Comparison of ENCODE assay signal across 23 cellular contexts in the genomic region with DNA sequence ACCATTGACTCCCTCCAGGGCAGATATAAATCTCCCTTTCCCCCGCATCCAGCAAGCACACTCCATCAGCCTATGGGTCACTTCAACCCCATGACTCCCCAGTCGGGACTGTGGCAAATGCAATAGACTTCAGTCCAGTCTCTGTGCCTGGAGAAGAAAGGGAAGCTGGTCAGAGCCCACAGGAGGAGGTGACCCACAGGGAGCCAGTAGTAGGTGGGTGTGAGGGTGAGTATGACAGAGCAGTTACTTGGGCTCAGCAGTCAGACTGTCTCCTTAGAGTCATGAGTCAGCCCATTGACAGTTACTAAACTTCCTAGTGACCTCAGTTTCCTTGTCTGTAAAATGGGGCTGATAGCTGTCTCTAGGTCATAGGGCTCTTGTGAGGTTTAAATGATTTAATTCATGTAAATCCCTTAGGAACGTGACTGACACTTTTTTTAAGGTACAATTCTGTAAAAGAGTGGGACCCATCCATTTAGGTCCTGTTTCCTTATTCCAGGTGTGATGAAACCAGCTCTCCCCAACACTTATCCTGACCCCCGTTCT. TPM values are rescaled to one million over a fixed set of nuclear protein-coding genes. Genes with fewer than 3 reads are reported as not detected.
DNase-seq lines count a peak whose midpoint lies in the region; ATAC-seq, FAIRE-seq and TF ChIP-seq lines count a peak whose summit lies in the region.
"Had no signal": no experiment of that assay in that cellular context is flagged by ENCODE, and none has a peak within 500 bp of the region (broad histone marks: within the 10 kb centered on the region; RNA-seq: fewer than 3 reads in every experiment).

No MANE protein-coding gene starts in this region.

- no peak overlapping the region for H3K9ac ChIP-seq in GM23248
- H3K9ac ChIP-seq in H1 (replicated peaks in 1 of 4; ENCODE audit: extremely low read depth in 1 of 4, low read depth in 3 of 4, low read length in 3 of 4): no peak overlapping the region

- WGBS in GM23248 (ENCODE audit: low coverage in 1 of 2, low lambda C conversion rate in 2 of 2, missing lambda C conversion rate in 2 of 2), 2 experiments: 37 to 39% methylated on average over 4 of the region's 4 CpGs
- WGBS in H1 (ENCODE audit: extremely low coverage in 1 of 2, insufficient coverage in 1 of 2, insufficient read length in 1 of 2, insufficient replicate concordance in 2 of 2, low coverage in 1 of 2, low lambda C conversion rate in 2 of 2, missing lambda C conversion rate in 1 of 2), 2 experiments: 88% methylated on average over 4 of the region's 4 CpGs; no CpG with 5 or more reads in 1 of the 2 experiments

- no peak for TF ChIP-seq EP300 in H1 (IDR thresholded peaks at IDR 0.05; ENCODE audit: borderline replicate concordance in 1 of 2, low read depth in 2 of 2, low read length in 2 of 2)

- no peak overlapping the region for H2AFZ ChIP-seq in GM23248
- H2AFZ ChIP-seq in H1 (ENCODE audit: low read length): no peak overlapping the region
- H2AFZ ChIP-seq: GM23338, PC-9 had no signal

- H3K27ac Mint-ChIP-seq in CD4-positive, alpha-beta T cell: no peak overlapping the region
- H3K27ac Mint-ChIP-seq: GM23338 had no signal

- no peaks in the 10 kb centered on the region for H3K9me3 Mint-ChIP-seq in CD4-positive, alpha-beta T cell
- H3K9me3 Mint-ChIP-seq: GM23338 had no signal

- H3K27me3 ChIP-seq in CD4-positive, alpha-beta T cell (ENCODE audit: control insufficient read depth, insufficient read depth, low read length): peaks cover 4% of the 10 kb centered on the region
- H3K27me3 ChIP-seq in GM23248 (replicated peaks; ENCODE audit: insufficient read depth) (peaks cover 6% of the 10 kb centered on the region; the same call in 1 of the 2 replicates), H1 (replicated peaks in 1 of 4; ENCODE audit: control insufficient read depth in 3 of 4, extremely low read depth in 1 of 4, insufficient read depth in 3 of 4, low read length in 3 of 4) (peaks cover 0 to 7% (median 4%) of the 10 kb centered on the region in 4 experiments; a peak in 4 of 7 replicates)

- 0 out of 2 replicates have a peak overlapping the region, but pooled peaks have one; percentile 65 for H2BK15ac ChIP-seq in H1 (ENCODE audit: low read length)

- H2BK120ac ChIP-seq in H1 (replicated peaks; ENCODE audit: low read depth, low read length): no peak overlapping the region

- peak overlapping the region; percentile 18 for H3K4me3 Mint-ChIP-seq in CD4-positive, alpha-beta T cell
- H3K4me3 Mint-ChIP-seq: GM23338 had no signal

- H4K5ac ChIP-seq in H1 (ENCODE audit: insufficient read length, low read depth, low read length): no peak overlapping the region

- peaks cover 20% of the 10 kb centered on the region for H3K27me3 Mint-ChIP-seq in CD4-positive, alpha-beta T cell

- H3K79me1 ChIP-seq in H1 (ENCODE audit: low read depth, low read length): no peaks in the 10 kb centered on the region

- H3K4me2 ChIP-seq in GM23248 (ENCODE audit: unreplicated experiment) (no peak overlapping the region), H1 (ENCODE audit: insufficient read depth in 1 of 2, low read depth in 2 of 2, low read length in 2 of 2) (no peak overlapping the region)
- H3K4me2 ChIP-seq: GM23338, PC-9 had no signal

- H3K36me3 Mint-ChIP-seq in CD4-positive, alpha-beta T cell (ENCODE audit: low read depth): no peaks in the 10 kb centered on the region

- FAIRE-seq in H1 (lab: Jason Lieb, UNC): no peak
- FAIRE-seq: GM19239 had no signal

- no peaks in the 10 kb centered on the region for H3K9me2 ChIP-seq in GM23248 (ENCODE audit: insufficient read depth)

- H3K18ac ChIP-seq in H1 (ENCODE audit: extremely low read depth, low read length): no peak overlapping the region

- in situ Hi-C loops in GM23248 (cut with MboI): no loop called here
- in situ Hi-C loops in GM13977 (cut with MboI; ENCODE audit: low pct_unique_long_range_greater_than_20kb, low sequenced_read_pairs, unreplicated experiment): no loop called here

- no peak overlapping the region for H2BK5ac ChIP-seq in H1 (ENCODE audit: low read depth, low read length)

- peaks cover 8% of the 10 kb centered on the region; the same call in 1 of the 2 replicates for H3K23me2 ChIP-seq in H1 (ENCODE audit: low read depth, low read length)

- no peaks in the 10 kb centered on the region for H3K36me3 ChIP-seq in GM23248 (ENCODE audit: low read depth)
- no peaks in the 10 kb centered on the region for H3K36me3 ChIP-seq in H1 (ENCODE audit: control insufficient read depth in 2 of 4, insufficient read depth in 4 of 4, low read length in 3 of 4)

- TF ChIP-seq CTCF in CD4-positive, alpha-beta T cell (IDR thresholded peaks at IDR 0.05): no peak
- TF ChIP-seq CTCF in H1 (IDR thresholded peaks at IDR 0.05; ENCODE audit: control extremely low read depth in 1 of 3, insufficient read depth in 1 of 3, low read depth in 1 of 3, low read length in 3 of 3): no peak
- TF ChIP-seq CTCF in GM13977 (IDR thresholded peaks at IDR 0.05; ENCODE audit: extremely low read depth, insufficient read depth, missing control alignments): no peak

- no peak overlapping the region for H3K14ac ChIP-seq in H1 (ENCODE audit: insufficient read length)

- H3K56ac ChIP-seq in H1 (replicated peaks; ENCODE audit: insufficient read length, low read depth, low read length): no peak overlapping the region

- no peak for TF ChIP-seq RAD21 in H1 (IDR thresholded peaks at IDR 0.05 in 1 of 2, conservative IDR thresholded peaks at IDR 0.05 in 1 of 2; ENCODE audit: low read depth in 2 of 2, low read length in 2 of 2)

- no peak overlapping the region for H2BK12ac ChIP-seq in H1 (ENCODE audit: low read depth, low read length)

- no peak for TF ChIP-seq POLR2A in H1 (IDR thresholded peaks at IDR 0.05; ENCODE audit: control extremely low read depth in 1 of 2, low read depth in 2 of 2, low read length in 2 of 2)

- no peak overlapping the region for H3K4ac ChIP-seq in H1 (replicated peaks; ENCODE audit: insufficient read length, low read depth, low read length)

- H3F3A ChIP-seq in GM23248 (ENCODE audit: insufficient read depth): no peaks in the 10 kb centered on the region

- H3K4me1 ChIP-seq in GM23248 (ENCODE audit: insufficient read depth) (no peaks in the 10 kb centered on the region), H1 (replicated peaks in 1 of 4; ENCODE audit: control insufficient read depth in 3 of 4, insufficient read depth in 4 of 4, low read length in 3 of 4) (peaks cover 0 to 2% (median 0%) of the 10 kb centered on the region in 4 experiments; a peak in 3 of 7 replicates)

- H3K4me3 ChIP-seq in GM23248: no peak overlapping the region
- no peak overlapping the region for H3K4me3 ChIP-seq in H1 (ENCODE audit: extremely low read depth in 1 of 4, insufficient read depth in 2 of 4, low read depth in 3 of 4, low read length in 4 of 4)
- H3K4me3 ChIP-seq: GM23338, PC-9 had no signal

- POLR2A ChIA-PET in CD4-positive, alpha-beta T cell (lab: Charles Lee): no interaction called here
- POLR2A ChIA-PET in H1 (lab: Charles Lee; ENCODE audit: partially characterized antibody): no interaction called here

- no peak overlapping the region for H3K23ac ChIP-seq in H1 (ENCODE audit: insufficient read length)

- H4K91ac ChIP-seq in H1 (replicated peaks; ENCODE audit: insufficient read length, low read length): no peak overlapping the region

- H2AK5ac ChIP-seq in H1 (ENCODE audit: low read depth, low read length): no peak overlapping the region

- H3K4me1 Mint-ChIP-seq in CD4-positive, alpha-beta T cell (ENCODE audit: low read depth): no peaks in the 10 kb centered on the region
- H3K4me1 Mint-ChIP-seq: GM23338 had no signal

- H3K9me3 ChIP-seq in CD4-positive, alpha-beta T cell (ENCODE audit: control insufficient read depth, low read length): no peaks in the 10 kb centered on the region
- H3K9me3 ChIP-seq in GM23248 (ENCODE audit: low read depth): no peaks in the 10 kb centered on the region
- no peaks in the 10 kb centered on the region for H3K9me3 ChIP-seq in H1 (ENCODE audit: insufficient read depth in 2 of 2, low read depth in 1 of 2, low read length in 1 of 2)

- no peak overlapping the region for H2BK20ac ChIP-seq in H1 (ENCODE audit: low read length)

- CTCF ChIA-PET in CD4-positive, alpha-beta T cell (lab: Charles Lee): no interaction called here
- CTCF ChIA-PET in H1 (lab: Charles Lee; ENCODE audit: partially characterized antibody): no interaction called here

- H3K79me2 ChIP-seq in GM23248 (ENCODE audit: insufficient read depth) (no peaks in the 10 kb centered on the region), H1 (ENCODE audit: control insufficient read depth in 1 of 2, insufficient read depth in 2 of 2, low read length in 2 of 2) (no peaks in the 10 kb centered on the region)

- no peak overlapping the region for H4K8ac ChIP-seq in H1 (ENCODE audit: extremely low read depth, insufficient read depth, low read length)

- no peak for DNase-seq in CD4-positive, alpha-beta T cell
- peak; percentile 8 for DNase-seq in GM23248
- peak; percentile 21 for DNase-seq in RKO (ENCODE audit: low spot score)
- DNase-seq in H1 (ENCODE audit: low read depth in 1 of 2, low spot score in 2 of 2): no peak
- DNase-seq in GM13977 (ENCODE audit: low spot score): no peak
- no peak for DNase-seq in AML-193 (lab: John Stamatoyannopoulos, UW)
- DNase-seq: ACHN, COR-L47, DMS 273 treated with DMSO at 0.1 percent for 48 hours, DND-41, GDM1, KG1, NCI-H1048, NCI-H1436, NCI-H1930, NCI-H345, NCI-H524 treated with DMSO at 0.1 percent for 48 hours, PC-9 had no signal

- H4K20me1 ChIP-seq in GM23248 (ENCODE audit: insufficient read depth) (no peaks in the 10 kb centered on the region), H1 (replicated peaks in 1 of 2; ENCODE audit: control insufficient read depth in 1 of 2, insufficient read depth in 2 of 2, low read length in 2 of 2) (no peaks in the 10 kb centered on the region)

- intact Hi-C loops in CD4-positive, alpha-beta T cell (cut with DNase I, micrococcal nuclease): loop anchor here in 1 of 2 experiments (5.0 kb wide), 1 partner anchor 33 kb away; a partner anchor contains a TSS

- no peak overlapping the region for H3K27ac ChIP-seq in CD4-positive, alpha-beta T cell (ENCODE audit: low read depth, low read length)
- no peak overlapping the region for H3K27ac ChIP-seq in GM23248
- H3K27ac ChIP-seq in H1 (ENCODE audit: low read depth, low read length): no peak overlapping the region
- H3K27ac ChIP-seq: C4-2B, PC-9 had no signal

- ATAC-seq in CD4-positive, alpha-beta T cell (ENCODE audit: poor library complexity): no peak
- ATAC-seq in HG02610 (IDR thresholded peaks at IDR 0.05; ENCODE audit: unreplicated experiment): no peak
- ATAC-seq: GM23338, HCT116 had no signal

RNA-seq across cellular contexts. Expression of a gene that starts 33.9 kb away (rescaled TPM):
- total RNA-seq in CD4-positive, alpha-beta T cell: 1,000 to 10,000 TPM; 1,977 to 1,996 TPM
- total RNA-seq in GM23248 (2014; rRNA removed; shearing (Covaris generic)): 157 and 168 TPM in 2 replicates
- 244 and 255 TPM in 2 replicates for polyA plus RNA-seq in GM23248 (2016; fragmentation: Nextera tagmentation; extraction: Ambion mirVana)
- total RNA-seq in H1 (2021; fragmentation: NEBNext Ultra II Directional; extraction: Animal tissue kit (Norgen Biotek cat#: 25700)): 245 and 251 TPM in 2 replicates
- 360 and 430 TPM in 2 replicates for polyA plus RNA-seq in H1 (2011; rRNA removed)
- polyA plus RNA-seq in H1 (2011; cell fraction: cytosol; rRNA removed): 419 TPM
- polyA plus RNA-seq in H1 (2011; cell fraction: nucleus; rRNA removed): 599 TPM
- 318 to 360 TPM (median 338 TPM) in 4 replicates for polyA plus RNA-seq in H1 (2012, experiment 1 of 2)
- 375 TPM for polyA plus RNA-seq in H1 (2012, experiment 2 of 2)
- polyA plus RNA-seq in H1 (2013, experiment 1 of 2): 444 TPM
- 469 TPM for polyA plus RNA-seq in H1 (2013, experiment 2 of 2)
- polyA minus RNA-seq in H1 (2011; rRNA and poly(A)+ RNA removed): 116 and 123 TPM in 2 replicates
- 163 TPM for polyA minus RNA-seq in H1 (2011; cell fraction: cytosol; rRNA and poly(A)+ RNA removed)
- 122 TPM for polyA minus RNA-seq in H1 (2011; cell fraction: nucleus; rRNA and poly(A)+ RNA removed)

RNA-seq across cellular contexts. Expression of a gene that starts 51.2 kb away (rescaled TPM):
- 1,000 to 10,000 TPM; 6,758 to 7,013 TPM for total RNA-seq in CD4-positive, alpha-beta T cell
- total RNA-seq in GM23248 (2014; rRNA removed; shearing (Covaris generic)): 65.6 and 87.9 TPM in 2 replicates
- polyA plus RNA-seq in GM23248 (2016; fragmentation: Nextera tagmentation; extraction: Ambion mirVana) (186 and 192 TPM in 2 replicates), H1 (2011; rRNA removed) (231 and 233 TPM in 2 replicates)
- 129 and 154 TPM in 2 replicates for total RNA-seq in H1 (2021; fragmentation: NEBNext Ultra II Directional; extraction: Animal tissue kit (Norgen Biotek cat#: 25700))
- polyA plus RNA-seq in H1 (2011; cell fraction: cytosol; rRNA removed): 264 TPM
- 473 TPM for polyA plus RNA-seq in H1 (2011; cell fraction: nucleus; rRNA removed)
- polyA plus RNA-seq in H1 (2012, experiment 1 of 2): 191 to 332 TPM (median 243 TPM) in 4 replicates
- 170 TPM for polyA plus RNA-seq in H1 (2012, experiment 2 of 2)
- polyA plus RNA-seq in H1 (2013, experiment 1 of 2): 144 TPM
- polyA plus RNA-seq in H1 (2013, experiment 2 of 2): 158 TPM
- 183 and 191 TPM in 2 replicates for polyA minus RNA-seq in H1 (2011; rRNA and poly(A)+ RNA removed)
- 145 TPM for polyA minus RNA-seq in H1 (2011; cell fraction: cytosol; rRNA and poly(A)+ RNA removed)
- polyA minus RNA-seq in H1 (2011; cell fraction: nucleus; rRNA and poly(A)+ RNA removed): 91.7 TPM

Comparison
In these comparisons a context has a peak if more than half of its experiments do, and no peak if none do; other contexts are left out.
1. DNase-seq: peak in GM23248 (single experiment) and RKO (single experiment); none in CD4-positive, alpha-beta T cell (0 of 10), H1 (0 of 2), GM13977 (single experiment) and AML-193 (0 of 2).
2. RNA of a gene that starts 51.2 kb away (total RNA-seq): 6,758 to 7,013 TPM in CD4-positive, alpha-beta T cell; 129 to 154 TPM in H1 and 65.6 to 87.9 TPM in GM23248; every median in the first group is over 10 times any median in the second.